ENCODE assay signal across 10 cellular contexts in the genomic region with DNA sequence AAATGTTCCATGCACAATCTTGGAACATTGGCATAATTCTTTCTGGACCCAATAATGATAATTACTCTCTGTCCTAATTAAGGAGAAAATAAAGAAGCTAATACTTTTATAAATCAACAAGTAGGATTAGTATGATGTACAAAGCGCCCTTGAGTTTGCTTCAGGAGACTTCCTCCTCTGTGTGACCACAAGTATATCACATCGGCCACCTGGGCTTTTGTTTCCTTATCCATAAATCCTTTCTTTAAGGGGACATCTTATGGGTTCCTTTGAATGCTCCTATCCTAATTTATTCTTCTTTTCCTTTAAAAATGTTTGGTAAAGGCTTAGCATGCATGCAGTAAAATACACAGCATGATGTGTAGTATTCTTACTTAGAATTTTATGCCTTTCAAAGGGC.
DNase-seq lines count a peak whose midpoint lies in the region; ATAC-seq and TF ChIP-seq lines count a peak whose summit lies in the region.
"Had no signal": no experiment of that assay in that cellular context is flagged by ENCODE, and none has a peak within 500 bp of the region (broad histone marks: within the 10 kb centered on the region; RNA-seq: fewer than 3 reads in every experiment).

No MANE protein-coding gene starts in this region.

- H2AFZ ChIP-seq in parathyroid adenoma (peak overlapping the region; percentile 88), PC-3 (ENCODE audit: low read length) (no peak overlapping the region)

- TF ChIP-seq CTCF in parathyroid adenoma (IDR thresholded peaks at IDR 0.05) (no peak), right lobe of liver (IDR thresholded peaks at IDR 0.05) (no peak), PC-3 (conservative IDR thresholded peaks at IDR 0.05; ENCODE audit: low read depth, low read length) (no peak)

- CTCF ChIA-PET in activated CD4-positive, alpha-beta T cell treated with anti-CD3 and anti-CD28 coated beads for 36 hours (lab: Charles Lee) = interaction anchor here (1.1 to 1.8 kb wide), 2 partner anchors 19 to 35 kb away, joined by 4 read pairs; no protein-coding TSS in a partner anchor
- CTCF ChIA-PET in activated CD8-positive, alpha-beta T cell treated with anti-CD3 and anti-CD28 coated beads, Interleukin-2, amount 10 ng/mL, durations not matched to agents 7 days and 5 days (lab: Charles Lee) = interaction anchor here (0.8 to 2.1 kb wide), 4 partner anchors 16 to 39 kb away, joined by 3 to 5 read pairs (median 4); no protein-coding TSS in a partner anchor
- CTCF ChIA-PET in PC-3 (lab: Charles Lee) = no interaction called here

- no peak for ATAC-seq in activated CD4-positive, alpha-beta T cell treated with anti-CD3 and anti-CD28 coated beads for 36 hours
- ATAC-seq in activated CD8-positive, alpha-beta T cell treated with anti-CD3 and anti-CD28 coated beads, Interleukin-2, amount 10 ng/mL, durations not matched to agents 7 days and 5 days = no peak
- ATAC-seq in right lobe of liver (no peak), PC-3 (no peak)

- H3K36me3 ChIP-seq in parathyroid adenoma (ENCODE audit: control insufficient read depth, insufficient read depth, low read length) = no peaks in the 10 kb centered on the region
- no peaks in the 10 kb centered on the region for H3K36me3 ChIP-seq in right lobe of liver
- no peaks in the 10 kb centered on the region for H3K36me3 ChIP-seq in PC-3 (ENCODE audit: low read depth, low read length)
- H3K36me3 ChIP-seq: brain microvascular endothelial cell had no signal

- H3K4me1 ChIP-seq in parathyroid adenoma = peaks cover 51% of the 10 kb centered on the region
- H3K4me1 ChIP-seq in right lobe of liver = peaks cover 0 to 27% (median 12%) of the 10 kb centered on the region in 4 donors
- peaks cover 36% of the 10 kb centered on the region for H3K4me1 ChIP-seq in PC-3 (ENCODE audit: insufficient read depth, low read length)

- no peaks in the 10 kb centered on the region for H3K36me3 Mint-ChIP-seq in activated CD4-positive, alpha-beta T cell treated with anti-CD3 and anti-CD28 coated beads for 36 hours (ENCODE audit: low read depth)
- peaks cover 28% of the 10 kb centered on the region for H3K36me3 Mint-ChIP-seq in activated CD8-positive, alpha-beta T cell treated with anti-CD3 and anti-CD28 coated beads, Interleukin-2, amount 10 ng/mL, durations not matched to agents 7 days and 5 days (ENCODE audit: low read depth)

- H3K9me3 ChIP-seq in parathyroid adenoma (ENCODE audit: control insufficient read depth, low read length) (no peaks in the 10 kb centered on the region), right lobe of liver (no peaks in the 10 kb centered on the region), PC-3 (ENCODE audit: low read length) (no peaks in the 10 kb centered on the region)

- peaks cover 65% of the 10 kb centered on the region for H3K4me1 Mint-ChIP-seq in activated CD4-positive, alpha-beta T cell treated with anti-CD3 and anti-CD28 coated beads for 36 hours
- H3K4me1 Mint-ChIP-seq in activated CD8-positive, alpha-beta T cell treated with anti-CD3 and anti-CD28 coated beads, Interleukin-2, amount 10 ng/mL, durations not matched to agents 7 days and 5 days (ENCODE audit: low read depth) = peaks cover 72% of the 10 kb centered on the region

- WGBS in right lobe of liver (ENCODE audit: insufficient coverage, low coverage, low lambda C conversion rate, missing lambda C conversion rate) = 67% methylated on average over 2 of the region's 2 CpGs

- no peak for DNase-seq in activated CD4-positive, alpha-beta T cell treated with anti-CD3 and anti-CD28 coated beads for 36 hours
- DNase-seq in activated CD4-positive, alpha-beta T cell treated with anti-CD3 and anti-CD28 coated beads, Interleukin-2, amount 50 U/mL, for 48 hours = no peak
- DNase-seq in KG1 (lab: John Stamatoyannopoulos, UW) = peak; percentile 18
- DNase-seq in activated CD8-positive, alpha-beta T cell treated with anti-CD3 and anti-CD28 coated beads, Interleukin-2, amount 10 ng/mL, durations not matched to agents 7 days and 5 days = no peak
- DNase-seq in erythroblast (lab: John Stamatoyannopoulos, UW) = no peak
- no peak for DNase-seq in right lobe of liver
- DNase-seq in PC-3 = no peak
- DNase-seq: brain microvascular endothelial cell, T-helper 9 cell had no signal

- no peaks in the 10 kb centered on the region for H3K27me3 Mint-ChIP-seq in activated CD4-positive, alpha-beta T cell treated with anti-CD3 and anti-CD28 coated beads for 36 hours
- H3K27me3 Mint-ChIP-seq in activated CD8-positive, alpha-beta T cell treated with anti-CD3 and anti-CD28 coated beads, Interleukin-2, amount 10 ng/mL, durations not matched to agents 7 days and 5 days (ENCODE audit: low read depth) = no peaks in the 10 kb centered on the region

- no peaks in the 10 kb centered on the region for H3K79me2 ChIP-seq in parathyroid adenoma
- H3K79me2 ChIP-seq in PC-3 (ENCODE audit: low read length) = no peaks in the 10 kb centered on the region

- no peaks in the 10 kb centered on the region for H3K9me2 ChIP-seq in PC-3 (replicated peaks; ENCODE audit: low read length)

- no peaks in the 10 kb centered on the region for H3F3A ChIP-seq in PC-3 (ENCODE audit: low read length, unreplicated experiment)

- POLR2A ChIA-PET in activated CD4-positive, alpha-beta T cell treated with anti-CD3 and anti-CD28 coated beads for 36 hours (lab: Charles Lee) = interaction anchor here (0.6 kb wide), 1 partner anchor 443 kb away, joined by 8 read pairs; no protein-coding TSS in a partner anchor
- POLR2A ChIA-PET in activated CD8-positive, alpha-beta T cell treated with anti-CD3 and anti-CD28 coated beads, Interleukin-2, amount 10 ng/mL, durations not matched to agents 7 days and 5 days (lab: Charles Lee) = interaction anchor here (1.0 to 2.1 kb wide), 2 partner anchors 177 to 395 kb away, joined by 3 to 10 read pairs; a partner anchor contains a TSS
- POLR2A ChIA-PET in PC-3 (lab: Charles Lee; ENCODE audit: unreplicated experiment) = no interaction called here

- intact Hi-C loops in activated CD4-positive, alpha-beta T cell treated with anti-CD3 and anti-CD28 coated beads for 36 hours (cut with DNase I, micrococcal nuclease) = no loop called here
- intact Hi-C loops in right lobe of liver (cut with DNase I) (no loop called here), PC-3 (cut with micrococcal nuclease) (no loop called here)

- H3K27me3 ChIP-seq in parathyroid adenoma (ENCODE audit: control insufficient read depth, insufficient read depth, low read length) (no peaks in the 10 kb centered on the region), right lobe of liver (no peaks in the 10 kb centered on the region), PC-3 (ENCODE audit: low read length) (no peaks in the 10 kb centered on the region)
- H3K27me3 ChIP-seq: brain microvascular endothelial cell had no signal

- peaks cover 1% of the 10 kb centered on the region for H3K9me3 Mint-ChIP-seq in activated CD4-positive, alpha-beta T cell treated with anti-CD3 and anti-CD28 coated beads for 36 hours (ENCODE audit: low read depth)
- no peaks in the 10 kb centered on the region for H3K9me3 Mint-ChIP-seq in activated CD8-positive, alpha-beta T cell treated with anti-CD3 and anti-CD28 coated beads, Interleukin-2, amount 10 ng/mL, durations not matched to agents 7 days and 5 days (ENCODE audit: insufficient read depth)

- no peak overlapping the region for H3K4me3 ChIP-seq in parathyroid adenoma (ENCODE audit: low read depth, low read length)
- no peak overlapping the region for H3K4me3 ChIP-seq in right lobe of liver
- no peak overlapping the region for H3K4me3 ChIP-seq in PC-3 (ENCODE audit: low read length)

- H3K27ac ChIP-seq in parathyroid adenoma = peak overlapping the region; percentile 43
- H3K27ac ChIP-seq in right lobe of liver = no peak overlapping the region
- H3K27ac ChIP-seq in PC-3 (ENCODE audit: low read length) = no peak overlapping the region
- H3K27ac ChIP-seq: brain microvascular endothelial cell had no signal

- no TSS peak for BruUV-seq in PC-3 (replicated peaks; lab: Mats Ljungman, UMichigan)

- no peak overlapping the region for H3K4me3 Mint-ChIP-seq in activated CD4-positive, alpha-beta T cell treated with anti-CD3 and anti-CD28 coated beads for 36 hours
- no peak overlapping the region for H3K4me3 Mint-ChIP-seq in activated CD8-positive, alpha-beta T cell treated with anti-CD3 and anti-CD28 coated beads, Interleukin-2, amount 10 ng/mL, durations not matched to agents 7 days and 5 days

- TF ChIP-seq POLR2A in erythroblast (IDR thresholded peaks at IDR 0.05; ENCODE audit: low read length) = no peak
- no peak for TF ChIP-seq POLR2A in right lobe of liver (IDR thresholded peaks at IDR 0.05)

- H3K27ac Mint-ChIP-seq in activated CD4-positive, alpha-beta T cell treated with anti-CD3 and anti-CD28 coated beads for 36 hours = peak overlapping the region; percentile 92
- peak overlapping the region; percentile 56 for H3K27ac Mint-ChIP-seq in activated CD8-positive, alpha-beta T cell treated with anti-CD3 and anti-CD28 coated beads, Interleukin-2, amount 10 ng/mL, durations not matched to agents 7 days and 5 days

- H3K9ac ChIP-seq in parathyroid adenoma = no peak overlapping the region
- H3K9ac ChIP-seq in PC-3 (ENCODE audit: low read length) = no peak overlapping the region

- H3K4me2 ChIP-seq in parathyroid adenoma (ENCODE audit: low read length) (peak overlapping the region; percentile 15), PC-3 (ENCODE audit: low read length) (no peak overlapping the region)

- H4K20me1 ChIP-seq in PC-3 (ENCODE audit: low read length) = no peaks in the 10 kb centered on the region
